In the genomic region with DNA sequence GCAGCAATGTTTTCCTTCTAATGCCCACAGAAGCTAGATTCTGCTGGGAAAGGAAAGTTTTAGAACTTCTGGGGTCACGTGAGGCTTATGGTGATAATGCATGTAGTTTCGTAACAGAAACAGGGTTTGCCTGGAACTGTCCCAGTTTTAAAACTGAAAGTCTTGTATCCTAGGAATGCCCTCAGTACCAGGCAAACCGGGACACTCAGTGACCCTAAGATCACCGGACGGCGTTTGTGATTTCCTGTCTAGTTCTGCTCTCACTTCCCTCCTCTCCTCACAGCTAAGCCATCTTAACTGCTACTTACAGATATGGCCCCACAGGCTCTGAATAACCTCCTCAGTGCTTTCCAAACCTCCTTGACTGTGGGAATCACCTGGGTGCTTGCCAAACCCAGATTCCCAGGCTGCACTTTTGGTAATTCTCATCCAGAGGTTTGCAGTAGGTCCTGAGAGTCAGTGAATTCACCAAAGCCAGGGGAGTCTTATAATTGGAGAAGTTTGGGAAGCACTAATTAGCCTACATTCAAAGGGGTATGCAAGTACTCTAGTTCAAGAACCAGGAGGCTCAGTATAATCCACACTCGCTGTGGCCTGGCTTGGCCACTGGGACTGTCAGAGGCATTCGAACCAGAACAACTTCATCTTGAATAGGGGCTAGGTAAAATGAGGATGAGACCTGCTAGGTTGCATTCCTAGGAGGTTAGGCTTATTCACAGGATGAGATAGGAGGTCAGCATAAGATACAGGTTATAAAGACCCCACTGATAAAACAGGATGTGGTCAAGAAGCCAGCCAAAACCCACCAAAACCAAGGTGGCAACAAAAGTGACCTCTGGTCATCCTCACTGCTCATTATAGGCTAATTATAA, we compare ENCODE assay signal across 10 cellular contexts.
DNase-seq lines count a peak whose midpoint lies in the region; ATAC-seq, FAIRE-seq and TF ChIP-seq lines count a peak whose summit lies in the region.
"Had no signal": no experiment of that assay in that cellular context is flagged by ENCODE, and none has a peak within 500 bp of the region (broad histone marks: within the 10 kb centered on the region; RNA-seq: fewer than 3 reads in every experiment).

No MANE protein-coding gene starts in this region.

- ATAC-seq in activated B cell treated with CpG ODN at 0.5 μM for 24 hours (ENCODE audit: low read depth) (no peak), GM18873 (IDR thresholded peaks at IDR 0.05; ENCODE audit: low FRiP score, unreplicated experiment) (no peak)

- H3K4me3 ChIP-seq in small intestine (ENCODE audit: low read depth in 1 of 2, low read length in 2 of 2), result no peak overlapping the region
- H3K4me3 ChIP-seq: PC-9 had no signal

- H3K36me3 Mint-ChIP-seq in activated B cell treated with CpG ODN at 0.5 μM for 24 hours (ENCODE audit: low read depth), result no peaks in the 10 kb centered on the region

- peaks cover 2% of the 10 kb centered on the region for H3K9me3 Mint-ChIP-seq in activated B cell treated with CpG ODN at 0.5 μM for 24 hours

- FAIRE-seq in GM18507 (lab: Jason Lieb, UNC) (peak; percentile 55), small intestine (lab: Jason Lieb, UNC) (no peak), frontal cortex (lab: Jason Lieb, UNC) (no peak)

- H3K27me3 ChIP-seq in small intestine (ENCODE audit: control insufficient read depth in 2 of 2, insufficient read depth in 2 of 2, low read length in 2 of 2), result no peaks in the 10 kb centered on the region

- H3K27ac ChIP-seq in small intestine (ENCODE audit: low read depth in 1 of 2, low read length in 1 of 2), result peak overlapping the region in 1 of 2 donors; percentile 69
- H3K27ac ChIP-seq: PC-9 had no signal

- CTCF ChIA-PET in activated B cell treated with CpG ODN at 0.5 μM for 24 hours (lab: Charles Lee), result interaction anchor here (1.2 kb wide), 1 partner anchor 172 kb away, joined by 3 read pairs; no protein-coding TSS in a partner anchor

- WGBS in small intestine, 3 donors, result 26 to 33% (median 31%) methylated on average over 8 of the region's 8 CpGs

- no peaks in the 10 kb centered on the region for H3K27me3 Mint-ChIP-seq in activated B cell treated with CpG ODN at 0.5 μM for 24 hours

- POLR2A ChIA-PET in activated B cell treated with CpG ODN at 0.5 μM for 24 hours (lab: Charles Lee), result interaction anchor here (1.7 kb wide), 1 partner anchor 10 kb away, joined by 4 read pairs; no protein-coding TSS in a partner anchor

- peaks cover 46% of the 10 kb centered on the region for H3K4me1 Mint-ChIP-seq in activated B cell treated with CpG ODN at 0.5 μM for 24 hours
- H3K4me1 Mint-ChIP-seq: neural crest cell had no signal

- H3K9me3 ChIP-seq in small intestine (ENCODE audit: control insufficient read depth, low read depth), result no peaks in the 10 kb centered on the region

- H3K4me1 ChIP-seq in small intestine (ENCODE audit: control insufficient read depth in 2 of 2, insufficient read depth in 1 of 2, low read depth in 1 of 2, low read length in 1 of 2), result peaks cover 0 to 7% of the 10 kb centered on the region in 2 donors

- H3K36me3 ChIP-seq in small intestine (ENCODE audit: control insufficient read depth in 2 of 2, insufficient read depth in 2 of 2, low read length in 2 of 2), result no peaks in the 10 kb centered on the region

- intact Hi-C loops in activated B cell treated with CpG ODN at 0.5 μM for 24 hours (cut with micrococcal nuclease), result loop anchor here (1.0 kb wide), 1 partner anchor 9 kb away; no protein-coding TSS in a partner anchor

- peak overlapping the region; percentile 56 for H3K27ac Mint-ChIP-seq in activated B cell treated with CpG ODN at 0.5 μM for 24 hours

- TF ChIP-seq CTCF in activated B cell treated with CpG ODN at 0.5 μM for 24 hours (IDR thresholded peaks at IDR 0.05), result no peak

- DNase-seq in GM18507 (ENCODE audit: extremely low spot score, insufficient read length, low read depth) (no peak), activated B cell treated with CpG ODN at 0.5 μM for 24 hours (no peak), iris pigment epithelial cell (ENCODE audit: low read depth) (peak; percentile 58), small intestine (peak; percentile 30), DMS 273 (lab: John Stamatoyannopoulos, UW; ENCODE audit: unreplicated experiment) (no peak), frontal cortex (ENCODE audit: low spot score in 2 of 2) (no peak)
- DNase-seq in effector CD8-positive, alpha-beta T cell (lab: John Stamatoyannopoulos, UW), result no peak
- DNase-seq: PC-9 had no signal

- H3K4me3 Mint-ChIP-seq in activated B cell treated with CpG ODN at 0.5 μM for 24 hours, result peak overlapping the region; percentile 38
- H3K4me3 Mint-ChIP-seq: neural crest cell had no signal

Comparison
In these comparisons a context has a peak if more than half of its experiments do, and no peak if none do; other contexts are left out.
1. DNase-seq: peak in iris pigment epithelial cell (single experiment) and small intestine (single experiment); none in GM18507 (single experiment), activated B cell treated with CpG ODN at 0.5 μM for 24 hours (single experiment), effector CD8-positive, alpha-beta T cell (single experiment), DMS 273 (single experiment) and frontal cortex (0 of 2).